1 cellular context compared by ENCODE assay signal in genomic region chr22:26632422-26633155, GRCh38.
TF ChIP-seq lines count a peak whose summit lies in the region.

No MANE protein-coding gene starts in this region.

TF ChIP-seq in K562, 482 proteins besides CTCF, POLR2A, EP300 and RAD21 (continues in another document):
- peak; percentile 45; the same call in 1 of the 2 replicates for TF ChIP-seq CHAMP1 (IDR thresholded peaks at IDR 0.05)
- peak; percentile 76 for TF ChIP-seq SMAD1 (IDR thresholded peaks at IDR 0.05; ENCODE audit: low read depth, low read length, partially characterized antibody)
- no peak for TF ChIP-seq ZC3H4 (CRISPR knock-in tag; IDR thresholded peaks at IDR 0.05; ENCODE audit: borderline replicate concordance)
- TF ChIP-seq E2F3 (CRISPR knock-in tag; IDR thresholded peaks at IDR 0.05): no peak
- TF ChIP-seq, protein P1, sequence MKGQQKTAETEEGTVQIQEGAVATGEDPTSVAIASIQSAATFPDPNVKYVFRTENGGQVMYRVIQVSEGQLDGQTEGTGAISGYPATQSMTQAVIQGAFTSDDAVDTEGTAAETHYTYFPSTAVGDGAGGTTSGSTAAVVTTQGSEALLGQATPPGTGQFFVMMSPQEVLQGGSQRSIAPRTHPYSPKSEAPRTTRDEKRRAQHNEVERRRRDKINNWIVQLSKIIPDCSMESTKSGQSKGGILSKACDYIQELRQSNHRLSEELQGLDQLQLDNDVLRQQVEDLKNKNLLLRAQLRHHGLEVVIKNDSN (CRISPR knock-in tag; IDR thresholded peaks at IDR 0.05): no peak
- no peak for TF ChIP-seq ZNF764 (CRISPR knock-in tag; IDR thresholded peaks at IDR 0.05; ENCODE audit: low read depth)
- TF ChIP-seq ZKSCAN1 (IDR thresholded peaks at IDR 0.05; ENCODE audit: low read depth, low read length): no peak
- TF ChIP-seq, protein P2, sequence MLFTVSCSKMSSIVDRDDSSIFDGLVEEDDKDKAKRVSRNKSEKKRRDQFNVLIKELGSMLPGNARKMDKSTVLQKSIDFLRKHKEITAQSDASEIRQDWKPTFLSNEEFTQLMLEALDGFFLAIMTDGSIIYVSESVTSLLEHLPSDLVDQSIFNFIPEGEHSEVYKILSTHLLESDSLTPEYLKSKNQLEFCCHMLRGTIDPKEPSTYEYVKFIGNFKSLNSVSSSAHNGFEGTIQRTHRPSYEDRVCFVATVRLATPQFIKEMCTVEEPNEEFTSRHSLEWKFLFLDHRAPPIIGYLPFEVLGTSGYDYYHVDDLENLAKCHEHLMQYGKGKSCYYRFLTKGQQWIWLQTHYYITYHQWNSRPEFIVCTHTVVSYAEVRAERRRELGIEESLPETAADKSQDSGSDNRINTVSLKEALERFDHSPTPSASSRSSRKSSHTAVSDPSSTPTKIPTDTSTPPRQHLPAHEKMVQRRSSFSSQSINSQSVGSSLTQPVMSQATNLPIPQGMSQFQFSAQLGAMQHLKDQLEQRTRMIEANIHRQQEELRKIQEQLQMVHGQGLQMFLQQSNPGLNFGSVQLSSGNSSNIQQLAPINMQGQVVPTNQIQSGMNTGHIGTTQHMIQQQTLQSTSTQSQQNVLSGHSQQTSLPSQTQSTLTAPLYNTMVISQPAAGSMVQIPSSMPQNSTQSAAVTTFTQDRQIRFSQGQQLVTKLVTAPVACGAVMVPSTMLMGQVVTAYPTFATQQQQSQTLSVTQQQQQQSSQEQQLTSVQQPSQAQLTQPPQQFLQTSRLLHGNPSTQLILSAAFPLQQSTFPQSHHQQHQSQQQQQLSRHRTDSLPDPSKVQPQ (CRISPR knock-in tag; IDR thresholded peaks at IDR 0.05; ENCODE audit: borderline replicate concordance): no peak
- no peak for TF ChIP-seq CREBBP (IDR thresholded peaks at IDR 0.05; ENCODE audit: low read depth, low read length)
- TF ChIP-seq PCBP1 (IDR thresholded peaks at IDR 0.05; ENCODE audit: low read depth, low read length, poor library complexity, severe bottlenecking): no peak
- TF ChIP-seq KDM2B (CRISPR knock-in tag; IDR thresholded peaks at IDR 0.05): no peak
- TF ChIP-seq E2F8 (IDR thresholded peaks at IDR 0.05; ENCODE audit: low read depth, partially characterized antibody): no peak
- no peak for TF ChIP-seq E2F1 (CRISPR knock-in tag; IDR thresholded peaks at IDR 0.05)
- peak in 1 of 2 experiments; percentile 37 for TF ChIP-seq NCOA2 (IDR thresholded peaks at IDR 0.05; ENCODE audit: partially characterized antibody in 2 of 2)
- TF ChIP-seq, protein P3, sequence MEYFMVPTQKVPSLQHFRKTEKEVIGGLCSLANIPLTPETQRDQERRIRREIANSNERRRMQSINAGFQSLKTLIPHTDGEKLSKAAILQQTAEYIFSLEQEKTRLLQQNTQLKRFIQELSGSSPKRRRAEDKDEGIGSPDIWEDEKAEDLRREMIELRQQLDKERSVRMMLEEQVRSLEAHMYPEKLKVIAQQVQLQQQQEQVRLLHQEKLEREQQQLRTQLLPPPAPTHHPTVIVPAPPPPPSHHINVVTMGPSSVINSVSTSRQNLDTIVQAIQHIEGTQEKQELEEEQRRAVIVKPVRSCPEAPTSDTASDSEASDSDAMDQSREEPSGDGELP (CRISPR knock-in tag; IDR thresholded peaks at IDR 0.05; ENCODE audit: borderline replicate concordance): no peak
- TF ChIP-seq FOXM1 (IDR thresholded peaks at IDR 0.05; ENCODE audit: low read depth): peak; percentile 87
- TF ChIP-seq FOXM1 (CRISPR knock-in tag; IDR thresholded peaks at IDR 0.05; ENCODE audit: low read depth): no peak
- TF ChIP-seq BACH1 (tag; IDR thresholded peaks at IDR 0.05): no peak
- TF ChIP-seq GABPB1 (CRISPR knock-in tag; IDR thresholded peaks at IDR 0.05): no peak
- TF ChIP-seq MED1 (CRISPR knock-in tag; IDR thresholded peaks at IDR 0.05; ENCODE audit: borderline replicate concordance): no peak
- no peak for TF ChIP-seq NFXL1 (CRISPR knock-in tag; IDR thresholded peaks at IDR 0.05)
- TF ChIP-seq GMEB1 (CRISPR knock-in tag; IDR thresholded peaks at IDR 0.05): no peak
- TF ChIP-seq TCFL5 (CRISPR knock-in tag; conservative IDR thresholded peaks at IDR 0.05): no peak
- no peak for TF ChIP-seq CEBPB (tag; IDR thresholded peaks at IDR 0.05)
- peak; percentile 54; the same call in 1 of the 2 replicates for TF ChIP-seq JUN (IDR thresholded peaks at IDR 0.05; ENCODE audit: borderline replicate concordance, low read depth, low read length)
- no peak for TF ChIP-seq JUN (CRISPR knock-in tag; IDR thresholded peaks at IDR 0.05; ENCODE audit: borderline replicate concordance)
- TF ChIP-seq ZNF23 (CRISPR knock-in tag; IDR thresholded peaks at IDR 0.05): no peak
- TF ChIP-seq ETV5 (CRISPR knock-in tag; IDR thresholded peaks at IDR 0.05; ENCODE audit: low read depth): peak; percentile 90
- TF ChIP-seq LARP7 (IDR thresholded peaks at IDR 0.05): no peak
- TF ChIP-seq SIN3B (IDR thresholded peaks at IDR 0.05; ENCODE audit: low read depth): no peak
- TF ChIP-seq CREB5 (CRISPR knock-in tag; IDR thresholded peaks at IDR 0.05): 0 out of 2 replicates have a peak, but pooled peaks have one; percentile 32
- no peak for TF ChIP-seq ZNF77 (CRISPR knock-in tag; IDR thresholded peaks at IDR 0.05)
- no peak for TF ChIP-seq SRSF3 (IDR thresholded peaks at IDR 0.05; ENCODE audit: insufficient read depth, low read length)
- no peak; the same call in 1 of the 2 replicates for TF ChIP-seq ZNF239 (CRISPR knock-in tag; IDR thresholded peaks at IDR 0.05)
- TF ChIP-seq POLR2AphosphoS2 (IDR thresholded peaks at IDR 0.05; ENCODE audit: low read length): no peak
- TF ChIP-seq HNRNPK (IDR thresholded peaks at IDR 0.05; ENCODE audit: low read depth, low read length, poor library complexity, severe bottlenecking): no peak
- TF ChIP-seq HSF4 (CRISPR knock-in tag; IDR thresholded peaks at IDR 0.05; ENCODE audit: borderline replicate concordance): no peak
- TF ChIP-seq ZNF609 (CRISPR knock-in tag; IDR thresholded peaks at IDR 0.05; ENCODE audit: borderline replicate concordance): no peak
- peak; percentile 72 for TF ChIP-seq ZNF589 (CRISPR knock-in tag; IDR thresholded peaks at IDR 0.05; ENCODE audit: low read depth)
- TF ChIP-seq ZC3H11A (IDR thresholded peaks at IDR 0.05; ENCODE audit: low read depth, low read length): no peak
- TF ChIP-seq FUS (optimal IDR thresholded peaks at IDR 0.05; ENCODE audit: low read depth, low read length): no peak
- no peak for TF ChIP-seq ZNF778 (CRISPR knock-in tag; IDR thresholded peaks at IDR 0.05)
- no peak for TF ChIP-seq RBM22 (IDR thresholded peaks at IDR 0.05; ENCODE audit: low read depth, low read length, poor library complexity, severe bottlenecking)
